In genomic region chr3:77014236-77014635, GRCh38 we compare ENCODE assay signal across 18 cellular contexts. TPM values are rescaled to one million over a fixed set of nuclear protein-coding genes. Genes with fewer than 3 reads are reported as not detected.
"Had no signal": no experiment of that assay in that cellular context is flagged by ENCODE, and none has a peak within 500 bp of the region (broad histone marks: within the 10 kb centered on the region; RNA-seq: fewer than 3 reads in every experiment).

No MANE protein-coding gene starts in this region.

- H3K36me3 ChIP-seq: adrenal gland had no signal

- H3K4me1 Mint-ChIP-seq: central memory CD8-positive, alpha-beta T cell; naive thymus-derived CD8-positive, alpha-beta T cell had no signal

- H3K4me1 ChIP-seq: adrenal gland, testis had no signal

- H3K27me3 Mint-ChIP-seq: activated CD8-positive, alpha-beta T cell treated with anti-CD3 and anti-CD28 coated beads for 36 hours; central memory CD8-positive, alpha-beta T cell; naive thymus-derived CD8-positive, alpha-beta T cell had no signal

- H3K9me3 ChIP-seq: adrenal gland, mucosa of descending colon, testis had no signal

- H3K27ac ChIP-seq: adrenal gland, testis, VCaP had no signal

- H3K27me3 ChIP-seq: adrenal gland, testis had no signal

- H3K36me3 Mint-ChIP-seq: brain had no signal

- H3K4me3 ChIP-seq: adrenal gland, mucosa of descending colon, testis had no signal

- DNase-seq: activated CD4-positive, alpha-beta T cell treated with anti-CD3 and anti-CD28 coated beads for 4 hours; activated CD8-positive, alpha-beta memory T cell treated with anti-CD3 and anti-CD28 coated beads, Interleukin-2, amount 50 U/mL, for 48 hours; activated CD8-positive, alpha-beta T cell treated with anti-CD3 and anti-CD28 coated beads for 36 hours; activated naive CD4-positive, alpha-beta T cell treated with anti-CD3 and anti-CD28 coated beads for 36 hours; adrenal gland; cortex of kidney; effector memory CD4-positive, alpha-beta T cell; mammary epithelial cell; mucosa of descending colon; naive thymus-derived CD8-positive, alpha-beta T cell; stimulated activated CD4-positive, alpha-beta T cell treated with anti-CD3 and anti-CD28 coated beads, Interleukin-2, amount 100 ng/mL, for 48 hours; stimulated activated naive CD8-positive, alpha-beta T cell treated with anti-CD3 and anti-CD28 coated beads, Interleukin-15, Interleukin-2, amounts not matched to agents 100 U/mL and 50 U/mL, for 24 hours; T-helper 1 cell; testis had no signal

- H3K27ac Mint-ChIP-seq: activated CD8-positive, alpha-beta T cell treated with anti-CD3 and anti-CD28 coated beads for 36 hours; activated naive CD4-positive, alpha-beta T cell treated with anti-CD3 and anti-CD28 coated beads for 36 hours; activated T-helper 1 cell treated with anti-CD3 and anti-CD28 coated beads, Interleukin-12 subunit alpha, Interleukin-12 subunit beta, Interleukin-2, Interleukin-4 antibody, amounts not matched to agents 30 ng/mL and 10 ng/mL and 1 ng/mL, durations not matched to agents 14 hours and 24 hours and 36 hours; brain; naive thymus-derived CD8-positive, alpha-beta T cell had no signal

- H3K4me3 Mint-ChIP-seq: activated CD8-positive, alpha-beta T cell treated with anti-CD3 and anti-CD28 coated beads for 36 hours; activated naive CD4-positive, alpha-beta T cell treated with anti-CD3 and anti-CD28 coated beads for 36 hours; activated T-helper 1 cell treated with anti-CD3 and anti-CD28 coated beads, Interleukin-12 subunit alpha, Interleukin-12 subunit beta, Interleukin-2, Interleukin-4 antibody, amounts not matched to agents 30 ng/mL and 10 ng/mL and 1 ng/mL, durations not matched to agents 14 hours and 24 hours and 36 hours; brain; central memory CD8-positive, alpha-beta T cell; naive thymus-derived CD8-positive, alpha-beta T cell had no signal

RNA-seq across cellular contexts. Expression of gene ROBO2, which starts 25.7 kb away (rescaled TPM):
- total RNA-seq: activated CD8-positive, alpha-beta T cell treated with anti-CD3 and anti-CD28 coated beads for 36 hours; activated naive CD4-positive, alpha-beta T cell treated with anti-CD3 and anti-CD28 coated beads for 36 hours; activated T-helper 1 cell treated with anti-CD3 and anti-CD28 coated beads, Interleukin-12 subunit alpha, Interleukin-12 subunit beta, Interleukin-2, Interleukin-4 antibody, amounts not matched to agents 30 ng/mL and 10 ng/mL and 1 ng/mL, durations not matched to agents 14 hours and 24 hours and 36 hours; naive thymus-derived CD8-positive, alpha-beta T cell had no signal
